In the genomic region with DNA sequence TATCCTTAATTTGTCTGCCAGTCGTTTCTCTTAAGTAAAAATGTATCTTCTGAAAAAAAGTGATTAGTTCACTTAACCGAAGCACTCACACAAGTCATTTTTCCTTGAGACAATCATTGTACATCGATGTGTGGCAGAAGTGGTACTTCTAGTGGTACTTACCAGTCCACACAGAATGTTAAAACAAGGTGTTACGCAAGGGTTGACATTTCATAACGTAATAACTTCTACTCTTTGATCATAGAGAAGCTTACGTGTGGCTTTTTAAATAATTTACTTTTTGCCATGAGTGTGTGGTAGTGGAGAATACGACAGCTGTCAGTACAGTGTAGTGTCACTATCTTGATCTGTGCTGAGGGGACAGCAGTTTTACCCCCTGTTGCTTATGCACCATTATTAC, we compare ENCODE assay signal across 22 cellular contexts.
A peak's percentile ranks its signal among the peaks of the same experiment; 100 is the strongest.
DNase-seq lines count a peak whose midpoint lies in the region; ATAC-seq and TF ChIP-seq lines count a peak whose summit lies in the region.
"Had no signal": no experiment of that assay in that cellular context is flagged by ENCODE, and none has a peak within 500 bp of the region (broad histone marks: within the 10 kb centered on the region; RNA-seq: fewer than 3 reads in every experiment).

No MANE protein-coding gene starts in this region.

- no peak for TF ChIP-seq CTCF in left ventricle myocardium inferior (IDR thresholded peaks at IDR 0.05; ENCODE audit: borderline replicate concordance)
- no peak for TF ChIP-seq CTCF in activated CD8-positive, alpha-beta T cell treated with anti-CD3 and anti-CD28 coated beads for 36 hours (IDR thresholded peaks at IDR 0.05)

- TF ChIP-seq EP300 in Ishikawa (IDR thresholded peaks at IDR 0.05; ENCODE audit: borderline replicate concordance), result no peak

- CTCF ChIA-PET in activated CD8-positive, alpha-beta T cell treated with anti-CD3 and anti-CD28 coated beads for 36 hours (lab: Charles Lee), result no interaction called here

- H3K9ac ChIP-seq in adipocyte (ENCODE audit: low read length), result no peak overlapping the region

- no peaks in the 10 kb centered on the region for H3K27me3 ChIP-seq in left ventricle myocardium inferior (ENCODE audit: low read depth)
- H3K27me3 ChIP-seq in adipocyte (replicated peaks; ENCODE audit: control insufficient read depth, insufficient read depth, low read length), result peaks cover 45% of the 10 kb centered on the region
- H3K27me3 ChIP-seq: neutrophil had no signal

- H3K36me3 ChIP-seq in left ventricle myocardium inferior, result no peaks in the 10 kb centered on the region
- no peaks in the 10 kb centered on the region for H3K36me3 ChIP-seq in adipocyte (ENCODE audit: control insufficient read depth, insufficient read depth, low read length, severe bottlenecking)
- H3K36me3 ChIP-seq: esophagus muscularis mucosa, neutrophil had no signal

- no peaks in the 10 kb centered on the region for H3K36me3 Mint-ChIP-seq in activated CD8-positive, alpha-beta T cell treated with anti-CD3 and anti-CD28 coated beads for 36 hours (ENCODE audit: low read depth)
- H3K36me3 Mint-ChIP-seq: type B pancreatic cell had no signal

- no peak for DNase-seq in left ventricle myocardium inferior
- DNase-seq in left cardiac atrium, result no peak
- peak; percentile 19 for DNase-seq in adipocyte (ENCODE audit: low read depth)
- no peak for DNase-seq in activated CD8-positive, alpha-beta T cell treated with anti-CD3 and anti-CD28 coated beads for 36 hours
- DNase-seq in activated T-cell treated with anti-CD3 and anti-CD28 coated beads, Interleukin-2, amount 50 U/mL, for 1 hour, result no peak
- no peak for DNase-seq in activated effector memory CD4-positive, alpha-beta T cell treated with anti-CD3 and anti-CD28 coated beads, Interleukin-2, amount 50 U/mL, for 16 hours
- DNase-seq: activated CD4-positive, alpha-beta T cell treated with anti-CD3 and anti-CD28 coated beads for 1 hour; activated CD8-positive, alpha-beta memory T cell treated with anti-CD3 and anti-CD28 coated beads for 24 hours; activated gamma-delta T cell; CD4-positive, alpha-beta T cell; endodermal cell; GOT3; stimulated activated CD4-positive, alpha-beta T cell treated with anti-CD3 and anti-CD28 coated beads, Interleukin-12 subunit alpha, Interleukin-12 subunit beta, amount 100 ng/mL, for 4 hours; stimulated activated CD4-positive, alpha-beta T cell treated with anti-CD3 and anti-CD28 coated beads, Interleukin-4, amount 100 ng/mL, for 1 hour; T-helper 17 cell had no signal

- H3K9me3 Mint-ChIP-seq in activated CD8-positive, alpha-beta T cell treated with anti-CD3 and anti-CD28 coated beads for 36 hours, result no peaks in the 10 kb centered on the region
- H3K9me3 Mint-ChIP-seq: CD4-positive, alpha-beta T cell; central memory CD8-positive, alpha-beta T cell; dendritic cell treated with granulocyte-macrophage colony-stimulating factor and Interleukin-4, amounts not matched to agents 40 ng/mL and 50 ng/mL, for 4 days; endodermal cell; type B pancreatic cell had no signal

- intact Hi-C loops in left ventricle myocardium inferior (cut with micrococcal nuclease), result no loop called here
- intact Hi-C loops in left cardiac atrium (cut with DNase I), result no loop called here
- intact Hi-C loops in activated CD8-positive, alpha-beta T cell treated with anti-CD3 and anti-CD28 coated beads for 36 hours (cut with micrococcal nuclease), result no loop called here

- POLR2A ChIA-PET in activated CD8-positive, alpha-beta T cell treated with anti-CD3 and anti-CD28 coated beads for 36 hours (lab: Charles Lee), result interaction anchor here (0.7 kb wide), 1 partner anchor 56 kb away, joined by 3 read pairs; no protein-coding TSS in a partner anchor

- peak overlapping the region; percentile 20 for H3K27ac ChIP-seq in left ventricle myocardium inferior (replicated peaks)
- H3K27ac ChIP-seq: hepatocyte, neutrophil had no signal

- no peak overlapping the region for H3K27ac Mint-ChIP-seq in activated CD8-positive, alpha-beta T cell treated with anti-CD3 and anti-CD28 coated beads for 36 hours
- H3K27ac Mint-ChIP-seq: CD4-positive, alpha-beta T cell; dendritic cell treated with granulocyte-macrophage colony-stimulating factor and Interleukin-4, amounts not matched to agents 40 ng/mL and 50 ng/mL, for 4 days; endodermal cell; T-helper 17 cell; type B pancreatic cell had no signal

- no peak for TF ChIP-seq RAD21 in Ishikawa (IDR thresholded peaks at IDR 0.05; ENCODE audit: low read depth)

- peaks cover 3% of the 10 kb centered on the region for H3K27me3 Mint-ChIP-seq in activated CD8-positive, alpha-beta T cell treated with anti-CD3 and anti-CD28 coated beads for 36 hours

- no peak overlapping the region for H3K4me3 Mint-ChIP-seq in activated CD8-positive, alpha-beta T cell treated with anti-CD3 and anti-CD28 coated beads for 36 hours
- H3K4me3 Mint-ChIP-seq: CD4-positive, alpha-beta T cell; central memory CD8-positive, alpha-beta T cell; dendritic cell treated with granulocyte-macrophage colony-stimulating factor and Interleukin-4, amounts not matched to agents 40 ng/mL and 50 ng/mL, for 4 days; endodermal cell; T-helper 17 cell; type B pancreatic cell had no signal

- no peak for ATAC-seq in left cardiac atrium
- ATAC-seq in activated CD8-positive, alpha-beta T cell treated with anti-CD3 and anti-CD28 coated beads for 36 hours, result no peak
- ATAC-seq: T-helper 17 cell had no signal

- no peaks in the 10 kb centered on the region for H3K9me3 ChIP-seq in left ventricle myocardium inferior (replicated peaks)
- no peaks in the 10 kb centered on the region for H3K9me3 ChIP-seq in adipocyte (ENCODE audit: control insufficient read depth, low read length)
- H3K9me3 ChIP-seq: esophagus muscularis mucosa, neutrophil had no signal

- H3K4me1 ChIP-seq in left ventricle myocardium inferior, result peaks cover 34% of the 10 kb centered on the region
- H3K4me1 ChIP-seq in adipocyte (ENCODE audit: control insufficient read depth, insufficient read depth, low read length), result peaks cover 15% of the 10 kb centered on the region

- no peaks in the 10 kb centered on the region for H3K4me1 Mint-ChIP-seq in activated CD8-positive, alpha-beta T cell treated with anti-CD3 and anti-CD28 coated beads for 36 hours (ENCODE audit: low read depth)
- H3K4me1 Mint-ChIP-seq: central memory CD8-positive, alpha-beta T cell; endodermal cell; T-helper 17 cell had no signal

- H3K4me3 ChIP-seq in left ventricle myocardium inferior, result no peak overlapping the region
- H3K4me3 ChIP-seq in adipocyte (ENCODE audit: low read length), result no peak overlapping the region
- H3K4me3 ChIP-seq: esophagus muscularis mucosa, hepatocyte had no signal

TF ChIP-seq in Ishikawa, 13 proteins besides CTCF, POLR2A, EP300 and RAD21:
- TF ChIP-seq FOXM1 (IDR thresholded peaks at IDR 0.05; ENCODE audit: borderline replicate concordance, low read depth) (no peak), CEBPB (IDR thresholded peaks at IDR 0.05) (peak; percentile 68)
